ENCODE assay signal across 8 cellular contexts in genomic region chr17:68435876-68436842, GRCh38. TPM values are rescaled to one million over a fixed set of nuclear protein-coding genes. Genes with fewer than 3 reads are reported as not detected.
DNase-seq lines count a peak whose midpoint lies in the region; ATAC-seq, FAIRE-seq and TF ChIP-seq lines count a peak whose summit lies in the region.

No MANE protein-coding gene starts in this region.

- peak; percentile 48 for ATAC-seq in HG03280 (IDR thresholded peaks at IDR 0.05; ENCODE audit: unreplicated experiment)
- ATAC-seq in activated CD4-positive, alpha-beta T cell treated with anti-CD3 and anti-CD28 coated beads for 36 hours: peak; percentile 80
- peak; percentile 81 for ATAC-seq in HepG2
- no peak for ATAC-seq in GM18861 (IDR thresholded peaks at IDR 0.05; ENCODE audit: unreplicated experiment)

- H3K4me3 ChIP-seq in HepG2 (replicated peaks in 1 of 3; ENCODE audit: insufficient read depth in 1 of 3, low read depth in 2 of 3, low read length in 3 of 3): no peak overlapping the region

- H3K36me3 Mint-ChIP-seq in activated CD4-positive, alpha-beta T cell treated with anti-CD3 and anti-CD28 coated beads for 36 hours (ENCODE audit: low read depth): peaks cover 2% of the 10 kb centered on the region
- peaks cover 40% of the 10 kb centered on the region for H3K36me3 Mint-ChIP-seq in chondrocyte (ENCODE audit: low read depth)

- DNase-seq in GM10266 (ENCODE audit: extremely low spot score) (peak; percentile 73), NCI-H510A treated with DMSO at 0.1 percent for 48 hours (lab: John Stamatoyannopoulos, UW) (peak; percentile 92), chondrocyte (ENCODE audit: low spot score) (no peak), HepG2 (ENCODE audit: low spot score) (peak; percentile 79)
- peak; percentile 91 for DNase-seq in activated CD4-positive, alpha-beta T cell treated with anti-CD3 and anti-CD28 coated beads for 36 hours
- DNase-seq in stimulated activated CD4-positive, alpha-beta T cell treated with anti-CD3 and anti-CD28 coated beads, TNF-alpha, amount 100 ng/mL, for 48 hours (ENCODE audit: low read depth in 3 of 3): peak; percentile 72 to 77 (median 74)

- H3K36me3 ChIP-seq in HepG2 (replicated peaks in 1 of 2; ENCODE audit: control insufficient read depth in 1 of 2, insufficient read depth in 2 of 2, low read length in 2 of 2): peaks cover 21 to 46% of the 10 kb centered on the region in 2 experiments

- intact Hi-C loops in activated CD4-positive, alpha-beta T cell treated with anti-CD3 and anti-CD28 coated beads for 36 hours (cut with DNase I, micrococcal nuclease): loop anchor here (1.0 to 5.0 kb wide), 8 partner anchors 27 to 264 kb away; partner anchors contain the start of genes ARSG (in 2 of the 2) and SLC16A6 (in 2 of the 2)
- intact Hi-C loops in HepG2 (cut with micrococcal nuclease; ENCODE audit: unreplicated experiment): loop anchor here (1.0 kb wide), 4 partner anchors 27 to 264 kb away; no protein-coding TSS in a partner anchor

- no peak overlapping the region for H3K27ac ChIP-seq in HepG2 (ENCODE audit: extremely low read length, insufficient read depth, low read length)

- no peak overlapping the region for H2AFZ ChIP-seq in HepG2 (ENCODE audit: low read length)

- H3K9me3 Mint-ChIP-seq in activated CD4-positive, alpha-beta T cell treated with anti-CD3 and anti-CD28 coated beads for 36 hours (ENCODE audit: low read depth): no peaks in the 10 kb centered on the region
- no peaks in the 10 kb centered on the region for H3K9me3 Mint-ChIP-seq in chondrocyte (ENCODE audit: low read depth)

- WGBS in HepG2 (ENCODE audit: low lambda C conversion rate): 71% methylated on average over 19 of the region's 20 CpGs

- H3K27me3 ChIP-seq in HepG2 (ENCODE audit: control insufficient read depth in 1 of 2, insufficient read depth in 2 of 2, low read length in 2 of 2): no peaks in the 10 kb centered on the region

- no peak for TF ChIP-seq POLR2A in HepG2 (IDR thresholded peaks at IDR 0.05; ENCODE audit: insufficient read depth in 1 of 2, low read depth in 2 of 2, low read length in 2 of 2)

- no peaks in the 10 kb centered on the region for H4K20me1 ChIP-seq in HepG2 (ENCODE audit: insufficient read depth, low read length)

- no TSS peak for BruUV-seq in HepG2 (replicated peaks; lab: Mats Ljungman, UMichigan)

- H3K27ac Mint-ChIP-seq in activated CD4-positive, alpha-beta T cell treated with anti-CD3 and anti-CD28 coated beads for 36 hours: peak overlapping the region; percentile 79
- H3K27ac Mint-ChIP-seq in chondrocyte (ENCODE audit: unreplicated experiment): peak overlapping the region; percentile 83

- H3K9ac ChIP-seq in HepG2 (ENCODE audit: insufficient read depth, low read depth, low read length): no peak overlapping the region

- peaks cover 41% of the 10 kb centered on the region for H3K4me1 ChIP-seq in HepG2 (ENCODE audit: insufficient read depth, low read length)

- FAIRE-seq in HepG2 (lab: Jason Lieb, UNC): peak; percentile 89

- H3K4me2 ChIP-seq in HepG2 (ENCODE audit: low read depth, low read length): peak overlapping the region; percentile 41

- in situ Hi-C loops in HepG2 (cut with HindIII; ENCODE audit: extremely low pct_ligation_motif_present, low pct_unique_long_range_greater_than_20kb): no loop called here

- H3K4me3 Mint-ChIP-seq in activated CD4-positive, alpha-beta T cell treated with anti-CD3 and anti-CD28 coated beads for 36 hours: no peak overlapping the region
- H3K4me3 Mint-ChIP-seq in chondrocyte (ENCODE audit: unreplicated experiment): no peak overlapping the region

- TF ChIP-seq CTCF in GM10266 (IDR thresholded peaks at IDR 0.05; ENCODE audit: control insufficient read depth, insufficient read depth, low read depth, missing control alignments) (peak; percentile 87), chondrocyte (IDR thresholded peaks at IDR 0.05) (peak; percentile 93), HepG2 (CRISPR knock-in tag; IDR thresholded peaks at IDR 0.05) (peak; percentile 95)

- no peak for TF ChIP-seq EP300 in HepG2 (IDR thresholded peaks at IDR 0.05; ENCODE audit: low read depth in 2 of 2, low read length in 2 of 2)
- no peak for TF ChIP-seq EP300 in HepG2 (CRISPR knock-in tag; IDR thresholded peaks at IDR 0.05; ENCODE audit: borderline replicate concordance)

- peak; percentile 75 for TF ChIP-seq RAD21 in HepG2 (CRISPR knock-in tag; IDR thresholded peaks at IDR 0.05)

- no peaks in the 10 kb centered on the region for H3K79me2 ChIP-seq in HepG2 (ENCODE audit: insufficient read depth, low read length)

- no peaks in the 10 kb centered on the region for H3K9me3 ChIP-seq in HepG2 (ENCODE audit: low read length)

- peaks cover 44% of the 10 kb centered on the region for H3K4me1 Mint-ChIP-seq in activated CD4-positive, alpha-beta T cell treated with anti-CD3 and anti-CD28 coated beads for 36 hours
- peaks cover 25% of the 10 kb centered on the region for H3K4me1 Mint-ChIP-seq in chondrocyte (ENCODE audit: low read depth)

- no peaks in the 10 kb centered on the region for H3K27me3 Mint-ChIP-seq in activated CD4-positive, alpha-beta T cell treated with anti-CD3 and anti-CD28 coated beads for 36 hours
- H3K27me3 Mint-ChIP-seq in chondrocyte (ENCODE audit: low read depth): no peaks in the 10 kb centered on the region

- POLR2A ChIA-PET in activated CD4-positive, alpha-beta T cell treated with anti-CD3 and anti-CD28 coated beads for 36 hours (lab: Charles Lee): interaction anchor here (0.6 kb wide), 1 partner anchor 37 kb away, joined by 3 read pairs; no protein-coding TSS in a partner anchor
- POLR2A ChIA-PET in HepG2 (lab: Yijun Ruan, JAX): interaction anchor here (0.8 to 3.5 kb wide), 5 partner anchors 21 to 188 kb away, joined by 3 to 21 read pairs (median 5); partner anchors contain the start of genes AMZ2 and WIPI1

- CTCF ChIA-PET in activated CD4-positive, alpha-beta T cell treated with anti-CD3 and anti-CD28 coated beads for 36 hours (lab: Charles Lee): interaction anchor here (0.5 to 13.0 kb wide), 37 partner anchors 10 to 380 kb away, joined by 3 to 112 read pairs (median 4); partner anchors contain the start of genes AMZ2, ARSG and WIPI1
- CTCF ChIA-PET in HepG2 (lab: Yijun Ruan, JAX; ENCODE audit: low intra/inter-chr PET ratio, low total read pairs): interaction anchor here (0.9 to 3.5 kb wide), 8 partner anchors 25 to 264 kb away, joined by 3 to 49 read pairs (median 6); no protein-coding TSS in a partner anchor

TF ChIP-seq in HepG2, 621 proteins besides CTCF, POLR2A, EP300 and RAD21 (continues in another document):
- no peak for TF ChIP-seq NCOR1 (IDR thresholded peaks at IDR 0.05; ENCODE audit: borderline replicate concordance, low read length)
- no peak for TF ChIP-seq PCBP1 (IDR thresholded peaks at IDR 0.05; ENCODE audit: borderline replicate concordance, low read depth, low read length)
- no peak; the same call in none of the 2 replicates for TF ChIP-seq RXRA (CRISPR knock-in tag; IDR thresholded peaks at IDR 0.05)
- no peak for TF ChIP-seq ZNF773 (CRISPR knock-in tag; IDR thresholded peaks at IDR 0.05; ENCODE audit: borderline replicate concordance)
- no peak for TF ChIP-seq DNMT3B (CRISPR knock-in tag; conservative IDR thresholded peaks at IDR 0.05)
- peak; percentile 28; the same call in 1 of the 2 replicates for TF ChIP-seq RXRB (CRISPR knock-in tag; IDR thresholded peaks at IDR 0.05; ENCODE audit: borderline replicate concordance)
- TF ChIP-seq ZNF710 (CRISPR knock-in tag; IDR thresholded peaks at IDR 0.05; ENCODE audit: borderline replicate concordance): no peak; the same call in 1 of the 2 replicates
- no peak for TF ChIP-seq MTA3 (CRISPR knock-in tag; IDR thresholded peaks at IDR 0.05)
- no peak for TF ChIP-seq ESRRA (CRISPR knock-in tag; IDR thresholded peaks at IDR 0.05; ENCODE audit: low read depth)

RNA-seq across cellular contexts. Expression of gene WIPI1, which starts 21.1 kb away (rescaled TPM):
- total RNA-seq in activated CD4-positive, alpha-beta T cell treated with anti-CD3 and anti-CD28 coated beads for 36 hours: 10 to 100 TPM; 14.0 to 17.6 TPM
- total RNA-seq in chondrocyte: 109 to 119 TPM (median 112 TPM) in 3 replicates
- 27.1 and 29.4 TPM in 2 replicates for total RNA-seq in HepG2 (2016; rRNA removed; fragmentation: Illumina TruSeq; extraction: Trizol)
- 42.3 and 43.2 TPM in 2 replicates for total RNA-seq in HepG2 (2016; cell fraction: cytosol; rRNA removed; fragmentation: Illumina TruSeq; extraction: Trizol; ENCODE audit: low read depth)
- total RNA-seq in HepG2 (2016; cell fraction: insoluble cytoplasmic fraction; rRNA removed; fragmentation: Illumina TruSeq; extraction: Trizol): 26.8 and 26.9 TPM in 2 replicates
- total RNA-seq in HepG2 (2016; cell fraction: membrane; rRNA removed; fragmentation: Illumina TruSeq; extraction: Trizol): 52.2 and 60.9 TPM in 2 replicates
- 20.0 and 20.6 TPM in 2 replicates for total RNA-seq in HepG2 (2016; cell fraction: nucleus; rRNA removed; fragmentation: Illumina TruSeq; extraction: Trizol)
- polyA plus RNA-seq in HepG2 (2011; rRNA removed): 135 and 141 TPM in 2 replicates
- polyA plus RNA-seq in HepG2 (2011; cell fraction: cytosol; rRNA removed): 141 and 148 TPM in 2 replicates
- polyA plus RNA-seq in HepG2 (2011; cell fraction: nucleus; rRNA removed): 91.7 and 99.3 TPM in 2 replicates
- polyA plus RNA-seq in HepG2 (2012): 48.1 and 57.2 TPM in 2 replicates
- polyA plus RNA-seq in HepG2 (2016; cell fraction: cytosol; fragmentation: Illumina TruSeq; extraction: Trizol; ENCODE audit: low read depth): 45.3 and 47.3 TPM in 2 replicates
- 33.2 and 35.9 TPM in 2 replicates for polyA plus RNA-seq in HepG2 (2016; cell fraction: insoluble cytoplasmic fraction; fragmentation: Illumina TruSeq; extraction: Trizol; ENCODE audit: low read depth)
- polyA plus RNA-seq in HepG2 (2016; cell fraction: membrane; fragmentation: Illumina TruSeq; extraction: Trizol; ENCODE audit: low read depth): 57.1 and 57.2 TPM in 2 replicates
- polyA plus RNA-seq in HepG2 (2016; cell fraction: nucleus; fragmentation: Illumina TruSeq; extraction: Trizol; ENCODE audit: insufficient read depth, low read depth): 21.9 and 35.2 TPM in 2 replicates
- polyA minus RNA-seq in HepG2 (2011; rRNA and poly(A)+ RNA removed; ENCODE audit: low replicate concordance): 18.4 and 144 TPM in 2 replicates
- 64.7 and 68.0 TPM in 2 replicates for polyA minus RNA-seq in HepG2 (2011; cell fraction: cytosol; rRNA and poly(A)+ RNA removed)
- 130 and 135 TPM in 2 replicates for polyA minus RNA-seq in HepG2 (2011; cell fraction: nucleus; rRNA and poly(A)+ RNA removed)
